ENCODE assay signal across 1 cellular context in the genomic region with DNA sequence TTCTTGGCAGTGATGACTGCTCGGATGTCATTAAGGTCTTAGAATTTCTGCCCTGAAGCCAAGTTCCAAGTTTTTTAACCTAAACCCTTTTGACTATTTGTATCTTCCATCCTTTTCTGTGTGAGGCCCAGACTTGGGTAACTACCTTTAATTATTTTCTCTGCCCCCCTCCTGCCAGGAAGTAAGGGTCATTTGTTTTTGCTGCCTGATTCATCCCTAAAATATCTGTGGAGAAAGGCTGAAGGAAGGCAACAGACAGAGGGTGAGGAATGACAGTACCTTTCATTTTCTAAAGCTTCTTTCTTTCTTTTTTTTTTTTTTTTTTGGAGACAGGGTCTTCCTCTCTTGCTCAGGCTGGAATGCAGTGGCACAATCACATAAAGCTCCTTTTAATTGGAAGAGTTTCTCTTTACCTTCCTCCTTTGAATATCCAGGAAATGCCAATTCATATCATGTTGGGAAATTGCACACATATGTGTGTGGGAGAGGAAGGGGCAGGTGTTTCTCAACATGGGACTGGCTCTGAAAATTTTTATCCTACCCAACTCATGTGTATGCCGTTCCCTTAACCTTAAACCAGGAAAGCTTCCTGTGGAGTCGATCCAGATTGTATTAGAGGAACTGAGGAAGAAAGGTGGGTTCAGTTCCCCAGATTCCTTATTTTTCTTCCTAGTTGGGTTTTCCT.
TF ChIP-seq lines count a peak whose summit lies in the region.

No MANE protein-coding gene starts in this region.

TF ChIP-seq in liver, 16 proteins besides CTCF, POLR2A, EP300 and RAD21 (continued from another document):
- TF ChIP-seq, protein P1, sequence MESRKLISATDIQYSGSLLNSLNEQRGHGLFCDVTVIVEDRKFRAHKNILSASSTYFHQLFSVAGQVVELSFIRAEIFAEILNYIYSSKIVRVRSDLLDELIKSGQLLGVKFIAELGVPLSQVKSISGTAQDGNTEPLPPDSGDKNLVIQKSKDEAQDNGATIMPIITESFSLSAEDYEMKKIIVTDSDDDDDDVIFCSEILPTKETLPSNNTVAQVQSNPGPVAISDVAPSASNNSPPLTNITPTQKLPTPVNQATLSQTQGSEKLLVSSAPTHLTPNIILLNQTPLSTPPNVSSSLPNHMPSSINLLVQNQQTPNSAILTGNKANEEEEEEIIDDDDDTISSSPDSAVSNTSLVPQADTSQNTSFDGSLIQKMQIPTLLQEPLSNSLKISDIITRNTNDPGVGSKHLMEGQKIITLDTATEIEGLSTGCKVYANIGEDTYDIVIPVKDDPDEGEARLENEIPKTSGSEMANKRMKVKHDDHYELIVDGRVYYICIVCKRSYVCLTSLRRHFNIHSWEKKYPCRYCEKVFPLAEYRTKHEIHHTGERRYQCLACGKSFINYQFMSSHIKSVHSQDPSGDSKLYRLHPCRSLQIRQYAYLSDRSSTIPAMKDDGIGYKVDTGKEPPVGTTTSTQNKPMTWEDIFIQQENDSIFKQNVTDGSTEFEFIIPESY (IDR thresholded peaks at IDR 0.05) = no peak
- TF ChIP-seq YY1 (IDR thresholded peaks at IDR 0.05) = no peak
- no peak for TF ChIP-seq RXRA (IDR thresholded peaks at IDR 0.05)
- no peak for TF ChIP-seq SP1 (IDR thresholded peaks at IDR 0.05)
- no peak for TF ChIP-seq EGR1 (IDR thresholded peaks at IDR 0.05; ENCODE audit: low read depth in 2 of 2)
- no peak for TF ChIP-seq GABPA (IDR thresholded peaks at IDR 0.05 in 1 of 2, conservative IDR thresholded peaks at IDR 0.05 in 1 of 2)
- TF ChIP-seq HNF4A (conservative IDR thresholded peaks at IDR 0.05) = no peak
- TF ChIP-seq HNF4G (IDR thresholded peaks at IDR 0.05) = no peak
- TF ChIP-seq FOXA2 (IDR thresholded peaks at IDR 0.05) = no peak
- no peak for TF ChIP-seq FOXA1 (IDR thresholded peaks at IDR 0.05)
- TF ChIP-seq, protein P2, sequence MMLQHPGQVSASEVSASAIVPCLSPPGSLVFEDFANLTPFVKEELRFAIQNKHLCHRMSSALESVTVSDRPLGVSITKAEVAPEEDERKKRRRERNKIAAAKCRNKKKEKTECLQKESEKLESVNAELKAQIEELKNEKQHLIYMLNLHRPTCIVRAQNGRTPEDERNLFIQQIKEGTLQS (IDR thresholded peaks at IDR 0.05) = no peak
- TF ChIP-seq TAF1 (conservative IDR thresholded peaks at IDR 0.05) = no peak
- TF ChIP-seq NR2F2 (IDR thresholded peaks at IDR 0.05) = no peak
